Comparison of ENCODE assay signal across 9 cellular contexts in genomic region chr18:12882416-12882815, GRCh38. TPM values are rescaled to one million over a fixed set of nuclear protein-coding genes. Genes with fewer than 3 reads are reported as not detected.
A peak's percentile ranks its signal among the peaks of the same experiment; 100 is the strongest.
DNase-seq lines count a peak whose midpoint lies in the region; ATAC-seq and TF ChIP-seq lines count a peak whose summit lies in the region.
"Had no signal": no experiment of that assay in that cellular context is flagged by ENCODE, and none has a peak within 500 bp of the region (broad histone marks: within the 10 kb centered on the region; RNA-seq: fewer than 3 reads in every experiment).

No MANE protein-coding gene starts in this region.

- H2AFZ ChIP-seq in KMS-11 (ENCODE audit: low read depth): no peak overlapping the region

- 7 to 8% (median 8%) methylated on average over 3 of the region's 3 CpGs for WGBS in ovary, 3 donors

- H3K4me2 ChIP-seq in BLaER1 (peak overlapping the region; percentile 94), KMS-11 (peak overlapping the region; percentile 67)

- peaks cover 0 to 5% (median 0%) of the 10 kb centered on the region in 11 donors for H3K9me3 Mint-ChIP-seq in naive thymus-derived CD4-positive, alpha-beta T cell

- peak overlapping the region; percentile 97 for H3K27ac ChIP-seq in BLaER1
- H3K27ac ChIP-seq in KMS-11: no peak overlapping the region
- H3K27ac ChIP-seq in naive thymus-derived CD4-positive, alpha-beta T cell (ENCODE audit: low read depth, low read length): peak overlapping the region; percentile 99
- peak overlapping the region in 1 of 2 donors; percentile 98 for H3K27ac ChIP-seq in ovary

- DNase-seq in choroid plexus epithelial cell (ENCODE audit: low read depth) (peak; percentile 50), glomerular visceral epithelial cell (ENCODE audit: extremely low spot score) (no peak), ovary (no peak)
- DNase-seq in naive thymus-derived CD4-positive, alpha-beta T cell: no peak
- DNase-seq: NCI-H345 had no signal

- TF ChIP-seq CTCF in KMS-11 (conservative IDR thresholded peaks at IDR 0.05; ENCODE audit: low read depth, low read length) (no peak), choroid plexus epithelial cell (conservative IDR thresholded peaks at IDR 0.05; ENCODE audit: low read depth, low read length) (no peak), ovary (IDR thresholded peaks at IDR 0.05) (no peak)

- peaks cover 63% of the 10 kb centered on the region for H3K79me2 ChIP-seq in KMS-11 (ENCODE audit: insufficient read depth, low read depth)

- peaks cover 46 to 72% (median 65%) of the 10 kb centered on the region in 7 donors for H3K4me1 Mint-ChIP-seq in naive thymus-derived CD4-positive, alpha-beta T cell

- 0 out of 2 replicates have a peak, but pooled peaks cover 6% of the 10 kb centered on the region for H3K36me3 ChIP-seq in BLaER1
- no peaks in the 10 kb centered on the region for H3K36me3 ChIP-seq in KMS-11 (ENCODE audit: insufficient read depth)
- no peaks in the 10 kb centered on the region for H3K36me3 ChIP-seq in naive thymus-derived CD4-positive, alpha-beta T cell (ENCODE audit: control insufficient read depth in 2 of 3, insufficient read depth in 3 of 3, low read length in 3 of 3)
- H3K36me3 ChIP-seq in ovary: no peaks in the 10 kb centered on the region

- TF ChIP-seq EP300 in ovary (IDR thresholded peaks at IDR 0.05): no peak

- POLR2A ChIA-PET in naive thymus-derived CD4-positive, alpha-beta T cell (lab: Charles Lee): interaction anchor here (0.6 to 2.3 kb wide), 4 partner anchors 9 to 974 kb away, joined by 3 to 15 read pairs (median 5); partner anchors contain the start of genes CEP192, CEP76, MPPE1 and PSMG2

- H3K9ac ChIP-seq in BLaER1 (peak overlapping the region; percentile 97), KMS-11 (peak overlapping the region; percentile 88; the same call in 1 of the 2 replicates)

- H3K9me3 ChIP-seq in BLaER1: peaks cover 11% of the 10 kb centered on the region; the same call in 1 of the 2 replicates
- H3K9me3 ChIP-seq in naive thymus-derived CD4-positive, alpha-beta T cell (ENCODE audit: control insufficient read depth in 2 of 3, low read length in 3 of 3): no peaks in the 10 kb centered on the region
- no peaks in the 10 kb centered on the region for H3K9me3 ChIP-seq in ovary

- peaks cover 0 to 6% (median 0%) of the 10 kb centered on the region in 5 donors for H3K36me3 Mint-ChIP-seq in naive thymus-derived CD4-positive, alpha-beta T cell

- H3K27me3 ChIP-seq in BLaER1 (no peaks in the 10 kb centered on the region), KMS-11 (ENCODE audit: insufficient read depth, low read depth) (no peaks in the 10 kb centered on the region), ovary (no peaks in the 10 kb centered on the region)
- H3K27me3 ChIP-seq in naive thymus-derived CD4-positive, alpha-beta T cell (ENCODE audit: control insufficient read depth in 2 of 2, insufficient read depth in 2 of 2, low read length in 2 of 2): no peaks in the 10 kb centered on the region

- no peak for ATAC-seq in naive thymus-derived CD4-positive, alpha-beta T cell
- ATAC-seq in HG02973 (IDR thresholded peaks at IDR 0.05; ENCODE audit: unreplicated experiment) (no peak), GM19023 (IDR thresholded peaks at IDR 0.05; ENCODE audit: unreplicated experiment) (no peak)

- peaks cover 61% of the 10 kb centered on the region for H3K4me1 ChIP-seq in BLaER1
- H3K4me1 ChIP-seq in KMS-11 (ENCODE audit: low read depth, poor library complexity, severe bottlenecking): peaks cover 51% of the 10 kb centered on the region
- H3K4me1 ChIP-seq in naive thymus-derived CD4-positive, alpha-beta T cell (ENCODE audit: control insufficient read depth in 2 of 2, insufficient read depth in 2 of 2, low read length in 2 of 2): peaks cover 31 to 34% of the 10 kb centered on the region in 2 donors
- H3K4me1 ChIP-seq in ovary (ENCODE audit: insufficient read depth): peaks cover 14% of the 10 kb centered on the region

- H3K27ac Mint-ChIP-seq in naive thymus-derived CD4-positive, alpha-beta T cell: peak overlapping the region; percentile 87 to 97 (median 93)

- intact Hi-C loops in naive thymus-derived CD4-positive, alpha-beta T cell (cut with micrococcal nuclease): loop anchor here (2.0 to 10.0 kb wide), 8 partner anchors 14 to 978 kb away; partner anchors contain the start of genes CEP76 (in 1 of the 2), FAM210A (in 1 of the 2), IMPA2 (in 1 of the 2) and MPPE1 (in 1 of the 2)
- intact Hi-C loops in ovary (cut with DNase I): loop anchor here in 1 of 4 donors (10.0 kb wide), 1 partner anchor 498 kb away; no protein-coding TSS in a partner anchor

- H3K4me3 Mint-ChIP-seq in naive thymus-derived CD4-positive, alpha-beta T cell: peak overlapping the region; percentile 91 to 98 (median 94)

- H3K4me3 ChIP-seq in BLaER1: peak overlapping the region; percentile 97
- H3K4me3 ChIP-seq in KMS-11 (IDR thresholded peaks at IDR 0.05; ENCODE audit: insufficient read depth, low read depth, low read length): no peak overlapping the region
- peak overlapping the region; percentile 89 for H3K4me3 ChIP-seq in choroid plexus epithelial cell (ENCODE audit: low read depth, low read length)
- peak overlapping the region; percentile 89 for H3K4me3 ChIP-seq in naive thymus-derived CD4-positive, alpha-beta T cell (ENCODE audit: low read length)
- no peak overlapping the region for H3K4me3 ChIP-seq in ovary

- no peaks in the 10 kb centered on the region for H3K27me3 Mint-ChIP-seq in naive thymus-derived CD4-positive, alpha-beta T cell

- CTCF ChIA-PET in naive thymus-derived CD4-positive, alpha-beta T cell (lab: Charles Lee): interaction anchor here (1.5 kb wide), 1 partner anchor 11 kb away, joined by 5 read pairs; no protein-coding TSS in a partner anchor

- H4K20me1 ChIP-seq in BLaER1: peaks cover 58% of the 10 kb centered on the region
- H4K20me1 ChIP-seq in KMS-11 (ENCODE audit: insufficient read depth): no peaks in the 10 kb centered on the region

- no peak for TF ChIP-seq POLR2A in ovary (IDR thresholded peaks at IDR 0.05)

RNA-seq across cellular contexts. Expression of gene PTPN2, which starts 1.6 kb away (rescaled TPM):
- total RNA-seq in naive thymus-derived CD4-positive, alpha-beta T cell: 10 to 100 TPM; 55.8 to 82.2 (median 76.2) TPM
- polyA plus RNA-seq in naive thymus-derived CD4-positive, alpha-beta T cell: 10 to 100 TPM; 60.5 to 92.2 TPM
- total RNA-seq in ovary: 10 to 100 TPM; 29.4 to 47.3 (median 36.0) TPM
- 10 to 100 TPM; 42.3 to 48.1 TPM for polyA plus RNA-seq in ovary

Comparison
In these comparisons a context has a peak if more than half of its experiments do, and no peak if none do; other contexts are left out.
1. H3K4me3 ChIP-seq: peak in BLaER1 (single experiment), choroid plexus epithelial cell (single experiment) and naive thymus-derived CD4-positive, alpha-beta T cell (single experiment); none in KMS-11 (single experiment) and ovary (single experiment).